8 cellular contexts compared by ENCODE assay signal in the genomic region with DNA sequence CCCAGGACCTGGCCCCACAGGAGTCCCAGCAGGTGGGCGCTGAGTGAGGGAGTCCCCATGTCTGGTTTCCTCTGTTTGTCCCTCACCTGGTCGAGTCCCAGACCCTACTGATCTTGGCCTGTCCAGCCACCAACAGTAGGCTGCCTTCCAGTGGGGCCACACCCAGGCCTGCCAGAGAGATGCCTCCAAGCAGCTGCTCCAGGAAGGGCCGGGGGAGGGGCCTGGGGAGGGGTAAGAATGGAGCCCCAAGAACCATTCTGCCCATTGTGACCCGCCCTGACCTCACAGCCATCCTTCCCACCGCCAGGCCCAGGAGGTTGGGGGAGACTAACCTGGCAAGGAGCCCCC. TPM values are rescaled to one million over a fixed set of nuclear protein-coding genes. Genes with fewer than 3 reads are reported as not detected.
DNase-seq lines count a peak whose midpoint lies in the region; ATAC-seq and TF ChIP-seq lines count a peak whose summit lies in the region.

No MANE protein-coding gene starts in this region.

- peak overlapping the region in 6 of 10 experiments; percentile 51 to 72 (median 62); a peak in 11 of 20 replicates for H3K4me3 ChIP-seq in BLaER1 treated with 17β-estradiol and CSF1 and Interleukin-3, amounts not matched to agents 10 nM and 100 nM
- H3K4me3 ChIP-seq in Loucy (ENCODE audit: low read length, poor library complexity, severe bottlenecking) (peak overlapping the region; percentile 89), ectodermal cell (ENCODE audit: insufficient read depth, low read depth, low read length) (peak overlapping the region; percentile 54), neural cell (ENCODE audit: low read length) (peak overlapping the region; percentile 61)

- peak overlapping the region; percentile 83 to 93 (median 90) for H3K4me2 ChIP-seq in BLaER1 treated with 17β-estradiol and CSF1 and Interleukin-3, amounts not matched to agents 10 nM and 100 nM
- peak overlapping the region; percentile 93 for H3K4me2 ChIP-seq in Loucy (ENCODE audit: low read depth, low read length, poor library complexity, severe bottlenecking)
- no peak overlapping the region for H3K4me2 ChIP-seq in neural cell (ENCODE audit: low read length)

- H3K27me3 ChIP-seq in BLaER1 treated with 17β-estradiol and CSF1 and Interleukin-3, amounts not matched to agents 10 nM and 100 nM: no peaks in the 10 kb centered on the region
- H3K27me3 ChIP-seq in Loucy (ENCODE audit: insufficient read depth, low read length, poor library complexity, severe bottlenecking) (no peaks in the 10 kb centered on the region), ectodermal cell (ENCODE audit: control insufficient read depth, insufficient read depth, low read length, poor library complexity, severe bottlenecking) (no peaks in the 10 kb centered on the region), neural cell (ENCODE audit: insufficient read depth, low read depth, low read length) (no peaks in the 10 kb centered on the region), foreskin keratinocyte (no peaks in the 10 kb centered on the region)

- 81 to 85% methylated on average over 5 of the region's 5 CpGs for WGBS in ectodermal cell, 2 experiments

- H2AFZ ChIP-seq in Loucy (ENCODE audit: low read length) (peak overlapping the region; percentile 71; the same call in 1 of the 2 replicates), neural cell (ENCODE audit: low read depth, low read length) (no peak overlapping the region)

- H3K27ac ChIP-seq in BLaER1 treated with 17β-estradiol and CSF1 and Interleukin-3, amounts not matched to agents 10 nM and 100 nM: peak overlapping the region in 4 of 11 experiments; percentile 62 to 82 (median 76); a peak in 6 of 22 replicates
- H3K27ac ChIP-seq in ectodermal cell (ENCODE audit: insufficient read depth, low read depth, low read length, poor library complexity, severe bottlenecking) (no peak overlapping the region), neural cell (ENCODE audit: low read length) (no peak overlapping the region), foreskin keratinocyte (no peak overlapping the region)

- TF ChIP-seq EP300 in neural cell (conservative IDR thresholded peaks at IDR 0.05; ENCODE audit: poor library complexity, severe bottlenecking): no peak

- H3K36me3 ChIP-seq in BLaER1 treated with 17β-estradiol and CSF1 and Interleukin-3, amounts not matched to agents 10 nM and 100 nM: no peaks in the 10 kb centered on the region
- H3K36me3 ChIP-seq in Loucy (ENCODE audit: insufficient read depth, low read length) (no peaks in the 10 kb centered on the region), ectodermal cell (ENCODE audit: control insufficient read depth, insufficient read depth, low read length) (no peaks in the 10 kb centered on the region), neural cell (ENCODE audit: insufficient read depth, low read length) (no peaks in the 10 kb centered on the region)

- no peaks in the 10 kb centered on the region for H3K9me3 ChIP-seq in BLaER1 treated with 17β-estradiol and CSF1 and Interleukin-3, amounts not matched to agents 10 nM and 100 nM (replicated peaks in 1 of 11)
- H3K9me3 ChIP-seq in Loucy (ENCODE audit: insufficient read depth, low read depth, low read length) (no peaks in the 10 kb centered on the region), ectodermal cell (ENCODE audit: control insufficient read depth, low read length) (no peaks in the 10 kb centered on the region), neural cell (ENCODE audit: low read length) (no peaks in the 10 kb centered on the region)

- H3F3A ChIP-seq in Loucy (ENCODE audit: low read depth): no peaks in the 10 kb centered on the region
- no peaks in the 10 kb centered on the region for H3F3A ChIP-seq in neural cell (ENCODE audit: insufficient read depth, low read length, poor library complexity, severe bottlenecking)

- peak overlapping the region in 8 of 11 experiments; percentile 69 to 83 (median 80); a peak in 11 of 22 replicates for H3K9ac ChIP-seq in BLaER1 treated with 17β-estradiol and CSF1 and Interleukin-3, amounts not matched to agents 10 nM and 100 nM
- H3K9ac ChIP-seq in Loucy (ENCODE audit: low read depth, low read length, poor library complexity, severe bottlenecking) (peak overlapping the region; percentile 89), neural cell (ENCODE audit: low read length) (no peak overlapping the region)

- TF ChIP-seq CTCF in Loucy (conservative IDR thresholded peaks at IDR 0.05; ENCODE audit: low read length): no peak
- TF ChIP-seq CTCF in neural cell (IDR thresholded peaks at IDR 0.05; ENCODE audit: poor library complexity, severe bottlenecking): no peak
- TF ChIP-seq CTCF in foreskin keratinocyte (conservative IDR thresholded peaks at IDR 0.05): no peak

- 0 out of 22 replicates have a peak, but pooled peaks cover 0 to 5% (median 0%) of the 10 kb centered on the region in 11 experiments for H4K20me1 ChIP-seq in BLaER1 treated with 17β-estradiol and CSF1 and Interleukin-3, amounts not matched to agents 10 nM and 100 nM
- no peaks in the 10 kb centered on the region for H4K20me1 ChIP-seq in Loucy (ENCODE audit: insufficient read depth, low read length, poor library complexity, severe bottlenecking)
- H4K20me1 ChIP-seq in neural cell (ENCODE audit: insufficient read depth): no peaks in the 10 kb centered on the region

- H3K79me2 ChIP-seq in Loucy (ENCODE audit: insufficient read depth, low read length) (peaks cover 16% of the 10 kb centered on the region), neural cell (replicated peaks; ENCODE audit: insufficient read depth, low read length) (no peaks in the 10 kb centered on the region)

- no peak for ATAC-seq in foreskin keratinocyte

- no peaks in the 10 kb centered on the region for H3K9me2 ChIP-seq in Loucy (replicated peaks; ENCODE audit: low read depth, low read length)
- H3K9me2 ChIP-seq in neural cell (ENCODE audit: insufficient read depth, low read length): no peaks in the 10 kb centered on the region

- H3K4me1 ChIP-seq in BLaER1 treated with 17β-estradiol and CSF1 and Interleukin-3, amounts not matched to agents 10 nM and 100 nM: peaks cover 15 to 39% (median 19%) of the 10 kb centered on the region in 10 experiments
- peaks cover 18% of the 10 kb centered on the region for H3K4me1 ChIP-seq in Loucy (ENCODE audit: insufficient read depth, low read length, poor library complexity, severe bottlenecking)
- peaks cover 20% of the 10 kb centered on the region for H3K4me1 ChIP-seq in ectodermal cell (ENCODE audit: control insufficient read depth, insufficient read depth, low read length)
- peaks cover 6% of the 10 kb centered on the region for H3K4me1 ChIP-seq in foreskin keratinocyte

- TF ChIP-seq RAD21 in neural cell (conservative IDR thresholded peaks at IDR 0.05): no peak

- in situ Hi-C loops in ACHN (cut with HindIII; ENCODE audit: low pct_ligation_motif_present, low pct_unique_long_range_greater_than_20kb, low sequenced_read_pairs): no loop called here

- DNase-seq in stimulated activated CD4-positive, alpha-beta T cell treated with anti-CD3 and anti-CD28 coated beads, Interleukin-2, amount 100 ng/mL, for 48 hours: no peak
- DNase-seq in ACHN (no peak), foreskin keratinocyte (no peak)
- DNase-seq in activated CD8-positive, alpha-beta memory T cell treated with anti-CD3 and anti-CD28 coated beads, Interleukin-2, amount 50 U/mL, for 4 hours: no peak

TF ChIP-seq in neural cell, 6 proteins besides CTCF, POLR2A, EP300 and RAD21 (continues in another document):
- TF ChIP-seq POLR2AphosphoS5 (IDR thresholded peaks at IDR 0.05): no peak
- no peak for TF ChIP-seq MXI1 (conservative IDR thresholded peaks at IDR 0.05; ENCODE audit: poor library complexity, severe bottlenecking)

RNA-seq across cellular contexts. Expression of gene SPATA20, which starts 0.7 kb away (rescaled TPM):
- polyA plus RNA-seq in ectodermal cell (2013, experiment 1 of 4): 28.3 TPM
- polyA plus RNA-seq in ectodermal cell (2013, experiment 2 of 4): 28.4 TPM
- polyA plus RNA-seq in ectodermal cell (2013, experiment 3 of 4): 27.3 TPM
- polyA plus RNA-seq in ectodermal cell (2013, experiment 4 of 4): 27.0 TPM
- polyA plus RNA-seq in neural cell: 48.1 and 53.5 TPM in 2 replicates
- 21.6 and 24.1 TPM in 2 replicates for polyA minus RNA-seq in neural cell
- total RNA-seq in foreskin keratinocyte: 33.8 and 53.6 TPM in 2 replicates
- 25.1 and 46.4 TPM in 2 replicates for polyA plus RNA-seq in foreskin keratinocyte

RNA-seq across cellular contexts. Expression of gene CACNA1G, which starts 12.8 kb away (rescaled TPM):
- 8.6 TPM for polyA plus RNA-seq in ectodermal cell (2013, experiment 1 of 4)
- 8.9 TPM for polyA plus RNA-seq in ectodermal cell (2013, experiment 2 of 4)
- polyA plus RNA-seq in ectodermal cell (2013, experiment 3 of 4): 9.1 TPM
- 9.4 TPM for polyA plus RNA-seq in ectodermal cell (2013, experiment 4 of 4)
- polyA plus RNA-seq in neural cell (10.9 and 11.0 TPM in 2 replicates), foreskin keratinocyte (0.07 and 0.18 TPM in 2 replicates)
- 24.1 and 28.0 TPM in 2 replicates for polyA minus RNA-seq in neural cell
- 0.20 and 0.28 TPM in 2 replicates for total RNA-seq in foreskin keratinocyte

RNA-seq across cellular contexts. Expression of gene EPN3, which starts 15.2 kb away (rescaled TPM):
- not detected for polyA plus RNA-seq in ectodermal cell (2013, experiment 1 of 4)
- polyA plus RNA-seq in ectodermal cell (2013, experiment 2 of 4): 0.12 TPM
- polyA plus RNA-seq in ectodermal cell (2013, experiment 3 of 4): not detected
- polyA plus RNA-seq in ectodermal cell (2013, experiment 4 of 4): 0.16 TPM
- polyA plus RNA-seq in neural cell (not detected in 2 replicates), foreskin keratinocyte (127 and 203 TPM in 2 replicates)
- 0.81 and 0.97 TPM in 2 replicates for polyA minus RNA-seq in neural cell
- total RNA-seq in foreskin keratinocyte: 124 and 225 TPM in 2 replicates

RNA-seq across cellular contexts. Expression of gene MYCBPAP, which starts 39.5 kb away (rescaled TPM):
- polyA plus RNA-seq in ectodermal cell (2013, experiment 1 of 4): 5.0 TPM
- polyA plus RNA-seq in ectodermal cell (2013, experiment 2 of 4): 2.6 TPM
- 2.8 TPM for polyA plus RNA-seq in ectodermal cell (2013, experiment 3 of 4)
- polyA plus RNA-seq in ectodermal cell (2013, experiment 4 of 4): 2.7 TPM
- polyA plus RNA-seq in neural cell (0.34 and 0.35 TPM in 2 replicates), foreskin keratinocyte (5.3 and 10.1 TPM in 2 replicates)
- not detected in 2 replicates for polyA minus RNA-seq in neural cell
- total RNA-seq in foreskin keratinocyte: 7.8 and 13.7 TPM in 2 replicates

Comparison
In these comparisons a context has a peak if more than half of its experiments do, and no peak if none do; other contexts are left out.
1. RNA of gene CACNA1G, which starts 12.8 kb away (polyA plus RNA-seq): 10.9 to 11.0 TPM in neural cell; 0.07 to 0.18 TPM in foreskin keratinocyte; every median in the first group is over 10 times any median in the second.
2. RNA of gene EPN3, which starts 15.2 kb away (polyA plus RNA-seq): 127 to 203 TPM in foreskin keratinocyte; not detected in neural cell; every median in the first group is over 100 times any median in the second.
3. Peak in every context shown above with its lines, with median percentiles within 50 percentile points of each other: H3K4me3 ChIP-seq.